1 cellular context compared by ENCODE assay signal in the genomic region with DNA sequence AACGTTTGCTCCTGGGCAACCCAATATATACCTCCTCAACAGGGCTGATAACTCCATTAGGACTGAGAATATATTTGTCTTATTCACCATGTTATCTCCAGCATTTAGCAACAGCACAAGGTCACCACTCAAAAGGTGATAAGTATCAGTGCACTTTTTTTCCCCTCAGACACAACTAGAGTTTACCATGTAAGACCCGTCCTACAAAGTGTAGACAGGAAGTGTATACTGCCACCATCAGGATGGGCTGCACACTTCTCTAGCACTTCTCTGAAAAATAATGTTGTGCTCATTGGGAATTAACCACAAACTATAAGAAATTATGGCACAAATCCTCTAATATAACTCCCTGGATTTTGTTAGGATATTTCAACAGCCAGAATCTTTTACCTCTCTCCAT.
TF ChIP-seq lines count a peak whose summit lies in the region.

No MANE protein-coding gene starts in this region.

TF ChIP-seq in GM12878, 131 proteins besides CTCF, POLR2A, EP300 and RAD21 (continued from another document):
- TF ChIP-seq ZBED1 (IDR thresholded peaks at IDR 0.05; ENCODE audit: borderline replicate concordance) (no peak), MTA2 (IDR thresholded peaks at IDR 0.05; ENCODE audit: low read depth) (no peak), KDM1A (IDR thresholded peaks at IDR 0.05; ENCODE audit: borderline replicate concordance) (no peak), TCF12 (IDR thresholded peaks at IDR 0.05; ENCODE audit: low read depth, low read length) (no peak), IKZF2 (IDR thresholded peaks at IDR 0.05) (no peak), ELK1 (IDR thresholded peaks at IDR 0.05; ENCODE audit: low read depth, low read length) (no peak), HDAC2 (IDR thresholded peaks at IDR 0.05) (no peak), ZZZ3 (IDR thresholded peaks at IDR 0.05; ENCODE audit: control insufficient read depth, insufficient read length, low read depth) (no peak), NKRF (conservative IDR thresholded peaks at IDR 0.05) (no peak), E4F1 (IDR thresholded peaks at IDR 0.05; ENCODE audit: borderline replicate concordance, partially characterized antibody) (no peak), HDAC6 (IDR thresholded peaks at IDR 0.05; ENCODE audit: unreplicated experiment) (no peak), BMI1 (IDR thresholded peaks at IDR 0.05; ENCODE audit: borderline replicate concordance) (no peak), ZNF687 (IDR thresholded peaks at IDR 0.05) (no peak)
